Comparison of ENCODE assay signal across 30 cellular contexts in the genomic region with DNA sequence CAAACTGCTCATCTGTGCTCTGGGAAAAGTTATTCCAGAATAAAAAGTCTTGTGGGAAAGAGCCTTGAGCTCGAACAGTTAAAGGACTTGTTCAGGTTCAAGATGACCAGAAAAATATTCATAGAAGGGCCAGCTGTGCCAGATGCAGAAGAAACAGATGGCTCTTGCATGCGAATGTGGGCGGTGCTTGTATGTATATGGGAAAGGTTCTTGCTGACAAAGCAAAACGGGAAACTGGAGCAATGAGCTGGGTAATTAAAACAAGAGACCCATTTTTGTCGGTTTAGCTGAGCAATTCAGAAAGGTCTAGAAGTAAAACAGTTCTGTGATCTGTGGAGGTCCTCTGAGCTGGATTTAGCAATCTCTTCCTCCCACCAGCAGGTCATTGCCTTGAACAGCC.
"Had no signal": no experiment of that assay in that cellular context is flagged by ENCODE, and none has a peak within 500 bp of the region (broad histone marks: within the 10 kb centered on the region; RNA-seq: fewer than 3 reads in every experiment).

No MANE protein-coding gene starts in this region.

- H3K4me1 ChIP-seq: ascending aorta, colonic mucosa, left ventricle myocardium inferior, pancreas, prostate gland, sigmoid colon, uterus had no signal

- H3K27ac Mint-ChIP-seq: activated CD4-positive, alpha-beta memory T cell treated with anti-CD3 and anti-CD28 coated beads for 36 hours; activated CD4-positive, alpha-beta T cell treated with anti-CD3 and anti-CD28 coated beads, Interleukin-2, amount 10 ng/mL, durations not matched to agents 24 days and 14 days; activated naive CD4-positive, alpha-beta T cell treated with anti-CD3 and anti-CD28 coated beads, Interleukin-2, amount 10 ng/mL, durations not matched to agents 7 days and 5 days; activated naive CD8-positive, alpha-beta T cell treated with anti-CD3 and anti-CD28 coated beads, Interleukin-2, amount 10 ng/mL, durations not matched to agents 7 days and 5 days; nephron progenitor cell; stimulated activated effector memory CD8-positive, alpha-beta T cell treated with anti-CD3 and anti-CD28 coated beads, Interleukin-12 subunit alpha, Interleukin-12 subunit beta, amount 100 ng/mL, for 72 hours; stimulated activated naive CD8-positive, alpha-beta T cell treated with anti-CD3 and anti-CD28 coated beads, Interleukin-15, Interleukin-2, amounts not matched to agents 100 ng/mL and 50 ng/mL, for 24 hours; type B pancreatic cell had no signal

- DNase-seq: activated CD4-positive, alpha-beta memory T cell treated with anti-CD3 and anti-CD28 coated beads for 36 hours; activated CD4-positive, alpha-beta T cell treated with anti-CD3 and anti-CD28 coated beads, Interleukin-2, amount 10 ng/mL, durations not matched to agents 24 days and 14 days; activated CD4-positive, CD25-positive, alpha-beta regulatory T cell treated with anti-CD3 and anti-CD28 coated beads, Interleukin-2, amount 50 U/mL, for 72 hours; activated CD8-positive, alpha-beta memory T cell treated with anti-CD3 and anti-CD28 coated beads, Interleukin-2, amount 50 U/mL, for 4 hours; activated gamma-delta T cell; activated naive CD4-positive, alpha-beta T cell treated with anti-CD3 and anti-CD28 coated beads, Interleukin-2, amount 10 ng/mL, durations not matched to agents 7 days and 5 days; activated naive CD8-positive, alpha-beta T cell treated with anti-CD3 and anti-CD28 coated beads, Interleukin-2, amount 10 ng/mL, durations not matched to agents 7 days and 5 days; activated T-cell treated with anti-CD3 and anti-CD28 coated beads, Interleukin-2, amount 50 U/mL, for 1 hour; cerebellar nuclear complex; colonic mucosa; effector CD8-positive, alpha-beta T cell; left ventricle myocardium inferior; nephron progenitor cell; pancreas; retina; sigmoid colon; small intestine; stimulated activated CD4-positive, alpha-beta T cell treated with anti-CD3 and anti-CD28 coated beads, Interleukin-4, amount 100 ng/mL, for 24 hours; uterus had no signal

- H3K27me3 ChIP-seq: ascending aorta, cardiac muscle cell, colonic mucosa, pancreas, sigmoid colon, uterus had no signal

- ATAC-seq: pancreas; stimulated activated effector memory CD8-positive, alpha-beta T cell treated with anti-CD3 and anti-CD28 coated beads, Interleukin-12 subunit alpha, Interleukin-12 subunit beta, amount 100 ng/mL, for 72 hours had no signal

- H3K27ac ChIP-seq: ascending aorta, cardiac muscle cell, colonic mucosa, epithelial cell of prostate, left ventricle myocardium inferior, pancreas, prostate gland, sigmoid colon, uterus had no signal

- H3K36me3 Mint-ChIP-seq: activated CD4-positive, alpha-beta memory T cell treated with anti-CD3 and anti-CD28 coated beads for 36 hours; activated naive CD4-positive, alpha-beta T cell treated with anti-CD3 and anti-CD28 coated beads, Interleukin-2, amount 10 ng/mL, durations not matched to agents 7 days and 5 days; activated naive CD8-positive, alpha-beta T cell treated with anti-CD3 and anti-CD28 coated beads, Interleukin-2, amount 10 ng/mL, durations not matched to agents 7 days and 5 days; brain; stimulated activated effector memory CD8-positive, alpha-beta T cell treated with anti-CD3 and anti-CD28 coated beads, Interleukin-12 subunit alpha, Interleukin-12 subunit beta, amount 100 ng/mL, for 72 hours; type B pancreatic cell had no signal

- H3K4me3 Mint-ChIP-seq: activated CD4-positive, alpha-beta memory T cell treated with anti-CD3 and anti-CD28 coated beads for 36 hours; activated CD4-positive, alpha-beta T cell treated with anti-CD3 and anti-CD28 coated beads, Interleukin-2, amount 10 ng/mL, durations not matched to agents 24 days and 14 days; activated naive CD4-positive, alpha-beta T cell treated with anti-CD3 and anti-CD28 coated beads, Interleukin-2, amount 10 ng/mL, durations not matched to agents 7 days and 5 days; activated naive CD8-positive, alpha-beta T cell treated with anti-CD3 and anti-CD28 coated beads, Interleukin-2, amount 10 ng/mL, durations not matched to agents 7 days and 5 days; brain; nephron progenitor cell; stimulated activated effector memory CD8-positive, alpha-beta T cell treated with anti-CD3 and anti-CD28 coated beads, Interleukin-12 subunit alpha, Interleukin-12 subunit beta, amount 100 ng/mL, for 72 hours; stimulated activated naive CD8-positive, alpha-beta T cell treated with anti-CD3 and anti-CD28 coated beads, Interleukin-15, Interleukin-2, amounts not matched to agents 100 ng/mL and 50 ng/mL, for 24 hours; type B pancreatic cell had no signal

- H3K4me3 ChIP-seq: ascending aorta, cardiac muscle cell, colonic mucosa, left ventricle myocardium inferior, pancreas, prostate gland, sigmoid colon, uterus had no signal

- H3K27me3 Mint-ChIP-seq: activated naive CD4-positive, alpha-beta T cell treated with anti-CD3 and anti-CD28 coated beads, Interleukin-2, amount 10 ng/mL, durations not matched to agents 7 days and 5 days; activated naive CD8-positive, alpha-beta T cell treated with anti-CD3 and anti-CD28 coated beads, Interleukin-2, amount 10 ng/mL, durations not matched to agents 7 days and 5 days; brain; type B pancreatic cell had no signal

- FAIRE-seq: endometrium, frontal cortex, islet of Langerhans, pancreas, small intestine had no signal

- H3K9me3 Mint-ChIP-seq: activated CD4-positive, alpha-beta memory T cell treated with anti-CD3 and anti-CD28 coated beads for 36 hours; activated CD4-positive, alpha-beta T cell treated with anti-CD3 and anti-CD28 coated beads, Interleukin-2, amount 10 ng/mL, durations not matched to agents 24 days and 14 days; activated naive CD4-positive, alpha-beta T cell treated with anti-CD3 and anti-CD28 coated beads, Interleukin-2, amount 10 ng/mL, durations not matched to agents 7 days and 5 days; activated naive CD8-positive, alpha-beta T cell treated with anti-CD3 and anti-CD28 coated beads, Interleukin-2, amount 10 ng/mL, durations not matched to agents 7 days and 5 days; nephron progenitor cell; stimulated activated effector memory CD8-positive, alpha-beta T cell treated with anti-CD3 and anti-CD28 coated beads, Interleukin-12 subunit alpha, Interleukin-12 subunit beta, amount 100 ng/mL, for 72 hours; stimulated activated naive CD8-positive, alpha-beta T cell treated with anti-CD3 and anti-CD28 coated beads, Interleukin-15, Interleukin-2, amounts not matched to agents 100 ng/mL and 50 ng/mL, for 24 hours had no signal

- H3K9me3 ChIP-seq: ascending aorta, colonic mucosa, left ventricle myocardium inferior, pancreas, prostate gland, sigmoid colon, uterus had no signal

- H3K4me1 Mint-ChIP-seq: activated CD4-positive, alpha-beta T cell treated with anti-CD3 and anti-CD28 coated beads, Interleukin-2, amount 10 ng/mL, durations not matched to agents 24 days and 14 days; activated naive CD4-positive, alpha-beta T cell treated with anti-CD3 and anti-CD28 coated beads, Interleukin-2, amount 10 ng/mL, durations not matched to agents 7 days and 5 days; activated naive CD8-positive, alpha-beta T cell treated with anti-CD3 and anti-CD28 coated beads, Interleukin-2, amount 10 ng/mL, durations not matched to agents 7 days and 5 days; stimulated activated effector memory CD8-positive, alpha-beta T cell treated with anti-CD3 and anti-CD28 coated beads, Interleukin-12 subunit alpha, Interleukin-12 subunit beta, amount 100 ng/mL, for 72 hours had no signal

- H3K36me3 ChIP-seq: ascending aorta, cardiac muscle cell, colonic mucosa, left ventricle myocardium inferior, pancreas, prostate gland, sigmoid colon, uterus had no signal
